Comparison of ENCODE assay signal across 2 cellular contexts in the genomic region with DNA sequence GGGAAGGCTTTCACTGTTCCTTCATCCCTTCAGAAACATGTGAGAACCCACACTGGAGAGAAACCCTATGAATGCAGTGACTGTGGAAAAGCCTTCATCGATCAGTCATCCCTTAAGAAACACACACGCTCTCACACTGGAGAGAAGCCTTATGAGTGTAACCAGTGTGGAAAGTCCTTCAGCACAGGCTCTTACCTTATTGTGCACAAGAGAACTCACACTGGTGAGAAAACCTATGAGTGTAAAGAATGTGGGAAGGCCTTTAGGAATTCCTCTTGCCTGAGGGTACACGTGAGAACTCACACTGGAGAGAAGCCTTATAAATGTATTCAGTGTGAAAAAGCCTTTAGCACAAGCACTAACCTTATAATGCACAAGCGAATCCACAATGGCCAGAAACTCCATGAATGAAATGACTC.
TF ChIP-seq lines count a peak whose summit lies in the region.

No MANE protein-coding gene starts in this region.

TF ChIP-seq in HepG2, 621 proteins besides CTCF, POLR2A, EP300 and RAD21:
- TF ChIP-seq ZNF274 (CRISPR knock-in tag; IDR thresholded peaks at IDR 0.05) (peak; percentile 99), FLYWCH1 (CRISPR knock-in tag; IDR thresholded peaks at IDR 0.05) (no peak), ATAD3A (CRISPR knock-in tag; IDR thresholded peaks at IDR 0.05) (no peak), ADNP (CRISPR knock-in tag; IDR thresholded peaks at IDR 0.05) (no peak)
- TF ChIP-seq, protein P1, sequence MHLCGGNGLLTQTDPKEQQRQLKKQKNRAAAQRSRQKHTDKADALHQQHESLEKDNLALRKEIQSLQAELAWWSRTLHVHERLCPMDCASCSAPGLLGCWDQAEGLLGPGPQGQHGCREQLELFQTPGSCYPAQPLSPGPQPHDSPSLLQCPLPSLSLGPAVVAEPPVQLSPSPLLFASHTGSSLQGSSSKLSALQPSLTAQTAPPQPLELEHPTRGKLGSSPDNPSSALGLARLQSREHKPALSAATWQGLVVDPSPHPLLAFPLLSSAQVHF (CRISPR knock-in tag; IDR thresholded peaks at IDR 0.05): no peak

TF ChIP-seq in K562, 482 proteins besides CTCF, POLR2A, EP300 and RAD21:
- TF ChIP-seq TRIM28 (IDR thresholded peaks at IDR 0.05) (peak; percentile 66; the same call in 1 of the 2 replicates), CBX1 (IDR thresholded peaks at IDR 0.05; ENCODE audit: low read depth) (peak; percentile 20; the same call in 1 of the 2 replicates), ADNP (tag; IDR thresholded peaks at IDR 0.05) (no peak), ZFPM2 (CRISPR knock-in tag; IDR thresholded peaks at IDR 0.05) (no peak), ZNF75A (CRISPR knock-in tag; IDR thresholded peaks at IDR 0.05) (0 out of 2 replicates have a peak, but pooled peaks have one; percentile 0), MAFF (IDR thresholded peaks at IDR 0.05; ENCODE audit: low read length) (no peak), ZNF274 (IDR thresholded peaks at IDR 0.05; ENCODE audit: borderline replicate concordance, low read depth, low read length) (peak; percentile 97)
